ENCODE assay signal across 8 cellular contexts in genomic region chr11:123062158-123062891, GRCh38. TPM values are rescaled to one million over a fixed set of nuclear protein-coding genes. Genes with fewer than 3 reads are reported as not detected.
DNase-seq lines count a peak whose midpoint lies in the region; ATAC-seq and TF ChIP-seq lines count a peak whose summit lies in the region.

No MANE protein-coding gene starts in this region.

- peak overlapping the region; percentile 95 for H3K27ac ChIP-seq in IMR-90 (ENCODE audit: insufficient read depth, low read length)
- H3K27ac ChIP-seq in OCI-LY7 (ENCODE audit: low read depth, low read length, poor library complexity, severe bottlenecking), result peak overlapping the region; percentile 92
- peak overlapping the region; percentile 99 for H3K27ac ChIP-seq in epithelial cell of prostate

- peak overlapping the region; percentile 99 for H4K5ac ChIP-seq in IMR-90 (ENCODE audit: low read depth, low read length)

- in situ Hi-C loops in IMR-90 (cut with MboI; ENCODE audit: low sequenced_read_pairs), result no loop called here

- peak overlapping the region; percentile 100 for H4K91ac ChIP-seq in IMR-90 (ENCODE audit: insufficient read depth, low read depth, low read length)

- H3K4me1 ChIP-seq in IMR-90 (ENCODE audit: control insufficient read depth, insufficient read depth, low read length), result peaks cover 5% of the 10 kb centered on the region
- peaks cover 53% of the 10 kb centered on the region for H3K4me1 ChIP-seq in OCI-LY7 (ENCODE audit: insufficient read depth, low read length, poor library complexity, severe bottlenecking)
- peaks cover 30% of the 10 kb centered on the region for H3K4me1 ChIP-seq in mucosa of descending colon (ENCODE audit: low read depth)

- no TSS peak for BruUV-seq in IMR-90 (replicated peaks; lab: Mats Ljungman, UMichigan)
- BruUV-seq in OCI-LY7 (replicated peaks; lab: Mats Ljungman, UMichigan), result no TSS peak

- WGBS in IMR-90 (ENCODE audit: extremely low coverage in 2 of 2, insufficient read length in 1 of 2), 2 experiments, result 1% methylated on average over 28 of the region's 63 CpGs; no CpG with 5 or more reads in 1 of the 2 experiments

- H3K23ac ChIP-seq in IMR-90 (ENCODE audit: low read depth, low read length), result peak overlapping the region; percentile 100

- ATAC-seq in GM21529 (IDR thresholded peaks at IDR 0.05; ENCODE audit: unreplicated experiment) (peak; percentile 89), IMR-90 (ENCODE audit: low read depth) (peak; percentile 85), mucosa of descending colon (peak; percentile 90)

- H3K9me3 ChIP-seq in IMR-90 (ENCODE audit: control insufficient read depth, insufficient read depth, low read length) (no peaks in the 10 kb centered on the region), OCI-LY7 (ENCODE audit: low read length) (no peaks in the 10 kb centered on the region), mucosa of descending colon (no peaks in the 10 kb centered on the region)

- H2BK20ac ChIP-seq in IMR-90 (ENCODE audit: low read depth, low read length), result no peak overlapping the region; the same call in 1 of the 2 replicates

- peak overlapping the region; percentile 100 for H3K14ac ChIP-seq in IMR-90 (replicated peaks; ENCODE audit: low read depth, low read length)

- H3K27me3 ChIP-seq in IMR-90 (ENCODE audit: control insufficient read depth, insufficient read depth, low read length), result no peaks in the 10 kb centered on the region

- no peak for TF ChIP-seq CTCF in IMR-90 (conservative IDR thresholded peaks at IDR 0.05; ENCODE audit: low read depth, low read length)
- TF ChIP-seq CTCF in OCI-LY7 (conservative IDR thresholded peaks at IDR 0.05; ENCODE audit: low read length), result no peak
- no peak for TF ChIP-seq CTCF in mucosa of descending colon (IDR thresholded peaks at IDR 0.05)

- peaks cover 6% of the 10 kb centered on the region; the same call in 1 of the 2 replicates for H3K9me1 ChIP-seq in IMR-90 (ENCODE audit: insufficient read depth, low read length)

- H3K4me3 ChIP-seq in IMR-90 (ENCODE audit: insufficient read depth, low read depth, low read length), result peak overlapping the region; percentile 86
- H3K4me3 ChIP-seq in OCI-LY7 (ENCODE audit: low read depth, low read length, poor library complexity, severe bottlenecking), result peak overlapping the region; percentile 96
- peak overlapping the region; percentile 98 for H3K4me3 ChIP-seq in mucosa of descending colon

- H4K20me1 ChIP-seq in IMR-90 (ENCODE audit: insufficient read depth, low read length), result peaks cover 46% of the 10 kb centered on the region
- peaks cover 43% of the 10 kb centered on the region for H4K20me1 ChIP-seq in OCI-LY7 (ENCODE audit: insufficient read depth, low read length)

- H2AFZ ChIP-seq in IMR-90 (replicated peaks; ENCODE audit: low read length, poor library complexity), result peak overlapping the region; percentile 98
- no peak overlapping the region; the same call in 1 of the 2 replicates for H2AFZ ChIP-seq in OCI-LY7 (ENCODE audit: low read length)

- H2BK120ac ChIP-seq in IMR-90 (ENCODE audit: low read depth, low read length), result peak overlapping the region; percentile 92

- intact Hi-C loops in IMR-90 (cut with micrococcal nuclease) (loop anchor here (2.0 kb wide), 1 partner anchor 184 kb away; no protein-coding TSS in a partner anchor), OCI-LY7 (cut with micrococcal nuclease; ENCODE audit: unreplicated experiment) (loop anchor here (5.0 to 10.0 kb wide), 3 partner anchors 200 to 405 kb away; partner anchors contain the start of gene UBASH3B), mucosa of descending colon (cut with DNase I, micrococcal nuclease) (no loop called here)

- H3K79me1 ChIP-seq in IMR-90 (ENCODE audit: low read depth in 1 of 2, low read length in 2 of 2), result peaks cover 22 to 56% of the 10 kb centered on the region in 2 experiments

- H3K56ac ChIP-seq in IMR-90 (ENCODE audit: extremely low read depth, insufficient read depth, low read length), result peak overlapping the region; percentile 100

- H2AK5ac ChIP-seq in IMR-90 (ENCODE audit: low read depth, low read length), result peak overlapping the region; percentile 97

- H2BK5ac ChIP-seq in IMR-90 (ENCODE audit: low read depth, low read length, poor library complexity, severe bottlenecking), result peak overlapping the region; percentile 97

- H3K18ac ChIP-seq in IMR-90 (ENCODE audit: low read depth, low read length), result peak overlapping the region; percentile 91

- H2BK15ac ChIP-seq in IMR-90 (ENCODE audit: low read depth, low read length), result peak overlapping the region; percentile 85; the same call in 1 of the 3 replicates

- H3K9me2 ChIP-seq in OCI-LY7 (ENCODE audit: insufficient read depth, low read length), result no peaks in the 10 kb centered on the region

- TF ChIP-seq RAD21 in IMR-90 (IDR thresholded peaks at IDR 0.05; ENCODE audit: low read length), result no peak

- peaks cover 76% of the 10 kb centered on the region for H3K79me2 ChIP-seq in OCI-LY7 (ENCODE audit: insufficient read depth, low read depth, low read length)

- DNase-seq in D341Med (ENCODE audit: low spot score), result peak; percentile 93
- DNase-seq in IMR-90, result peak; percentile 100
- DNase-seq in OCI-LY7 (ENCODE audit: low spot score), result peak; percentile 98
- peak; percentile 100 for DNase-seq in activated T-cell treated with anti-CD3 and anti-CD28 coated beads for 48 hours (ENCODE audit: low read depth)
- peak; percentile 99 for DNase-seq in epithelial cell of prostate (ENCODE audit: low read depth, low spot score)
- peak; percentile 98 to 100 (median 99) for DNase-seq in mucosa of descending colon
- DNase-seq in stimulated activated CD8-positive, alpha-beta memory T cell treated with anti-CD3 and anti-CD28 coated beads, Interleukin-4, amount 100 ng/mL, for 1 hour (ENCODE audit: low read depth in 2 of 2, low spot score in 1 of 2), result peak; percentile 95 to 99

- dilution Hi-C loops in IMR-90 (cut with HindIII; ENCODE audit: low sequenced_read_pairs, unreplicated experiment), result no loop called here

- peak overlapping the region; percentile 100 for H2AK9ac ChIP-seq in IMR-90 (replicated peaks; ENCODE audit: low read depth, low read length, poor library complexity)

- H3K4me2 ChIP-seq in IMR-90 (ENCODE audit: low read depth, low read length) (peak overlapping the region; percentile 91), OCI-LY7 (ENCODE audit: low read length) (peak overlapping the region; percentile 83)

- H4K8ac ChIP-seq in IMR-90 (ENCODE audit: low read depth in 2 of 2, low read length in 2 of 2), result peak overlapping the region; percentile 96 to 100

- H3K9ac ChIP-seq in IMR-90 (ENCODE audit: low read depth, low read length), result peak overlapping the region; percentile 99

- POLR2A ChIA-PET in IMR-90 (lab: Charles Lee; ENCODE audit: unreplicated experiment) (interaction anchor here (0.6 to 1.0 kb wide), 13 partner anchors 9 to 1441 kb away, joined by 3 to 12 read pairs (median 6); no protein-coding TSS in a partner anchor), OCI-LY7 (lab: Charles Lee) (interaction anchor here (0.6 to 1.2 kb wide), 10 partner anchors 8 to 405 kb away, joined by 3 to 5 read pairs (median 4); no protein-coding TSS in a partner anchor)

- TF ChIP-seq POLR2A in IMR-90 (IDR thresholded peaks at IDR 0.05; ENCODE audit: low read depth, low read length), result no peak

- H3K4ac ChIP-seq in IMR-90 (ENCODE audit: low read depth, low read length), result peak overlapping the region; percentile 100

- H3K36me3 ChIP-seq in IMR-90 (ENCODE audit: control insufficient read depth, insufficient read depth, low read length) (peaks cover 32% of the 10 kb centered on the region), OCI-LY7 (ENCODE audit: insufficient read depth, low read length) (peaks cover 46% of the 10 kb centered on the region), mucosa of descending colon (ENCODE audit: low read depth) (peaks cover 7% of the 10 kb centered on the region)

- CTCF ChIA-PET in IMR-90 (lab: Yijun Ruan, JAX), result interaction anchor here (0.6 to 1.4 kb wide), 2 partner anchors 8 to 440 kb away, joined by 4 to 12 read pairs; no protein-coding TSS in a partner anchor
- CTCF ChIA-PET in OCI-LY7 (lab: Charles Lee; ENCODE audit: unreplicated experiment), result interaction anchor here (0.5 to 1.0 kb wide), 4 partner anchors 14 to 428 kb away, joined by 3 to 6 read pairs (median 4); no protein-coding TSS in a partner anchor

TF ChIP-seq in IMR-90, 13 proteins besides CTCF, POLR2A, EP300 and RAD21 (continues in another document):
- no peak for TF ChIP-seq MAFK (IDR thresholded peaks at IDR 0.05; ENCODE audit: low read depth, low read length)
- peak; percentile 39; the same call in 1 of the 2 replicates for TF ChIP-seq CHD1 (IDR thresholded peaks at IDR 0.05; ENCODE audit: low read depth, low read length)
- TF ChIP-seq ELK1 (IDR thresholded peaks at IDR 0.05; ENCODE audit: borderline replicate concordance, low read depth, low read length), result no peak
- TF ChIP-seq MXI1 (IDR thresholded peaks at IDR 0.05; ENCODE audit: borderline replicate concordance, low read depth, low read length), result peak; percentile 13; the same call in 1 of the 2 replicates
- TF ChIP-seq FOS (IDR thresholded peaks at IDR 0.05; ENCODE audit: low read depth, low read length), result no peak
- no peak for TF ChIP-seq NFE2L2 (IDR thresholded peaks at IDR 0.05; ENCODE audit: low read depth, low read length)
- 0 out of 2 replicates have a peak, but pooled peaks have one; percentile 15 for TF ChIP-seq USF2 (IDR thresholded peaks at IDR 0.05; ENCODE audit: low read depth, low read length)
- no peak for TF ChIP-seq RCOR1 (IDR thresholded peaks at IDR 0.05; ENCODE audit: insufficient replicate concordance, low read length)

RNA-seq across cellular contexts. Expression of gene HSPA8, which starts 0.4 kb away (rescaled TPM):
- total RNA-seq in IMR-90 (2012; rRNA removed) (4,053 and 4,346 TPM in 2 replicates), OCI-LY7 (2022) (490 and 1,029 TPM in 2 replicates), mucosa of descending colon (100 to 1,000 TPM; 496 to 909 (median 797) TPM)
- polyA plus RNA-seq in IMR-90 (2012; rRNA removed), result 2,309 and 2,607 TPM in 2 replicates
- 891 and 1,297 TPM in 2 replicates for polyA plus RNA-seq in IMR-90 (2012; cell fraction: cytosol; rRNA removed)
- polyA plus RNA-seq in IMR-90 (2012; cell fraction: nucleus; rRNA removed; ENCODE audit: low replicate concordance), result 378 and 1,026 TPM in 2 replicates
- total RNA-seq in OCI-LY7 (2014; rRNA removed; shearing (Covaris generic)), result 1,862 and 1,909 TPM in 2 replicates

Comparison
In these comparisons a context has a peak if more than half of its experiments do, and no peak if none do; other contexts are left out.
1. Peak in every context shown above with its lines: DNase-seq, ATAC-seq, H3K4me3 ChIP-seq and H3K27ac ChIP-seq.
2. intact Hi-C loops: an anchor here in IMR-90 (2.0 kb wide) and OCI-LY7 (5.0 to 10.0 kb wide); none called in mucosa of descending colon.